In the genomic region with DNA sequence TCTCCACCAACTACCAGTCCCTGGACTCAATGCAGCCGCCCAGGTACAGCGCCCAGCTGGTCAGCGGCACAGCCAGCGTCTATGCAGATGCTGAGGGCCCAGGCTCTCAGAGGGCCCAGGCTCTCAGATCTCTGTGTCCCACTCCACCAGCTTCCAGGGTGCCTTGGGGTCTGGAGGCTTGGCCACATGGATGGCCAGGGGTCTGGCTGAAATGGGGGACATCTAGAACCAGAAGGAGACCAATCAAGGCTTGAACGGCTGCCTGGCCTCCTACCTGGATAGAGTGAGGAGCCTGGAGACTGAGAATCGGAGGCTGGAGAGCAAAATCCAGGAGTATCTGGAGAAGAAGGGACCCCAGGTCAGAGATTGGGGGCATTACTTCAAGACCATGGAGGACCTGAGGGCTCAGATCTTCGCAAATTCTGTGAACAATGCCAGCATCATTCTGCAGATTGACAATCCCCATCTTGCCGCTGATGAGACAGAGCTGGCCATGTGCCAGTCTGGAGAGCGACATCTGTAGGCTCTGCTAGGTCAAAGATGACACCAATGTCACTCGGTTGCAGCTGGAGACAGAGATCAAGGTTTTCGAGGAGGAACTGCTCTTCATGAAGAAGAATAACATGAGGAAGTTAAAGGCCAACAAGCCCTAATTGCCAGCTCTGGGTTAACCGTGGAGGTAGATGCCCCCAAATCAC, we compare ENCODE assay signal across 11 cellular contexts.
DNase-seq lines count a peak whose midpoint lies in the region; ATAC-seq and TF ChIP-seq lines count a peak whose summit lies in the region.
"Had no signal": no experiment of that assay in that cellular context is flagged by ENCODE, and none has a peak within 500 bp of the region (broad histone marks: within the 10 kb centered on the region; RNA-seq: fewer than 3 reads in every experiment).

No MANE protein-coding gene starts in this region.

- no peak overlapping the region for H3K4me3 ChIP-seq in coronary artery
- H3K4me3 ChIP-seq: stomach had no signal

- DNase-seq in OCI-M1 (lab: John Stamatoyannopoulos, UW) (peak; percentile 86), NCI-H774 (lab: John Stamatoyannopoulos, UW) (no peak), epidermal melanocyte (ENCODE audit: insufficient read length, low spot score) (no peak), coronary artery (ENCODE audit: low spot score) (no peak)
- DNase-seq in activated naive CD4-positive, alpha-beta T cell treated with anti-CD3 and anti-CD28 coated beads, Interleukin-2, amount 10 ng/mL, durations not matched to agents 7 days and 5 days = peak; percentile 51
- DNase-seq in stimulated activated CD4-positive, alpha-beta T cell treated with anti-CD3 and anti-CD28 coated beads, Interleukin-4, amount 100 ng/mL, for 1 hour = peak; percentile 63
- DNase-seq: NCI-H1048, stomach had no signal

- CTCF ChIA-PET in activated naive CD4-positive, alpha-beta T cell treated with anti-CD3 and anti-CD28 coated beads, Interleukin-2, amount 10 ng/mL, durations not matched to agents 7 days and 5 days (lab: Charles Lee) = interaction anchor here (0.7 to 5.1 kb wide), 7 partner anchors 12 to 354 kb away, joined by 3 to 27 read pairs (median 4); no protein-coding TSS in a partner anchor

- ATAC-seq in GM18511 (IDR thresholded peaks at IDR 0.05; ENCODE audit: unreplicated experiment) = no peak

- no peak overlapping the region for H3K4me3 Mint-ChIP-seq in activated naive CD4-positive, alpha-beta T cell treated with anti-CD3 and anti-CD28 coated beads, Interleukin-2, amount 10 ng/mL, durations not matched to agents 7 days and 5 days

- peaks cover 6% of the 10 kb centered on the region for H3K4me1 Mint-ChIP-seq in activated naive CD4-positive, alpha-beta T cell treated with anti-CD3 and anti-CD28 coated beads, Interleukin-2, amount 10 ng/mL, durations not matched to agents 7 days and 5 days

- H3K9me3 Mint-ChIP-seq in activated naive CD4-positive, alpha-beta T cell treated with anti-CD3 and anti-CD28 coated beads, Interleukin-2, amount 10 ng/mL, durations not matched to agents 7 days and 5 days = no peaks in the 10 kb centered on the region

- H3K27me3 Mint-ChIP-seq in activated naive CD4-positive, alpha-beta T cell treated with anti-CD3 and anti-CD28 coated beads, Interleukin-2, amount 10 ng/mL, durations not matched to agents 7 days and 5 days = peaks cover 15% of the 10 kb centered on the region

- H3K27ac ChIP-seq in coronary artery = no peak overlapping the region
- H3K27ac ChIP-seq: neutrophil, stomach had no signal

- H3K36me3 Mint-ChIP-seq in activated naive CD4-positive, alpha-beta T cell treated with anti-CD3 and anti-CD28 coated beads, Interleukin-2, amount 10 ng/mL, durations not matched to agents 7 days and 5 days = no peaks in the 10 kb centered on the region

- TF ChIP-seq CTCF in GM12872 (IDR thresholded peaks at IDR 0.05; ENCODE audit: insufficient read depth, low read depth, low read length) (0 out of 3 replicates have a peak, but pooled peaks have one; percentile 5), coronary artery (IDR thresholded peaks at IDR 0.05) (no peak)

- H3K27ac Mint-ChIP-seq in activated naive CD4-positive, alpha-beta T cell treated with anti-CD3 and anti-CD28 coated beads, Interleukin-2, amount 10 ng/mL, durations not matched to agents 7 days and 5 days = peak overlapping the region; percentile 59

Comparison
In these comparisons a context has a peak if more than half of its experiments do, and no peak if none do; other contexts are left out.
1. DNase-seq: peak in OCI-M1 (single experiment), activated naive CD4-positive, alpha-beta T cell treated with anti-CD3 and anti-CD28 coated beads, Interleukin-2, amount 10 ng/mL, durations not matched to agents 7 days and 5 days (single experiment) and stimulated activated CD4-positive, alpha-beta T cell treated with anti-CD3 and anti-CD28 coated beads, Interleukin-4, amount 100 ng/mL, for 1 hour (single experiment); none in NCI-H774 (single experiment), epidermal melanocyte (single experiment) and coronary artery (single experiment).